Comparison of ENCODE assay signal across 1 cellular context in genomic region chr6:17907467-17908229, GRCh38.
TF ChIP-seq lines count a peak whose summit lies in the region.

No MANE protein-coding gene starts in this region.

TF ChIP-seq in K562, 482 proteins besides CTCF, POLR2A, EP300 and RAD21 (continued from another document and continues in another):
- TF ChIP-seq CLOCK (CRISPR knock-in tag; IDR thresholded peaks at IDR 0.05; ENCODE audit: borderline replicate concordance) (no peak), SRF (CRISPR knock-in tag; IDR thresholded peaks at IDR 0.05) (peak in 1 of 2 experiments; percentile 51; a peak in 1 of 4 replicates), CCAR2 (IDR thresholded peaks at IDR 0.05; ENCODE audit: low read depth, low read length) (no peak), ZNF644 (tag; IDR thresholded peaks at IDR 0.05; ENCODE audit: low read depth) (peak; percentile 94), YBX1 (IDR thresholded peaks at IDR 0.05) (peak; percentile 38; the same call in 1 of the 2 replicates), MCM7 (IDR thresholded peaks at IDR 0.05) (peak in 1 of 2 experiments; percentile 78; a peak in 1 of 4 replicates), NCOR1 (IDR thresholded peaks at IDR 0.05) (peak; percentile 84), ZNF232 (CRISPR knock-in tag; IDR thresholded peaks at IDR 0.05) (no peak), ERF (CRISPR knock-in tag; IDR thresholded peaks at IDR 0.05) (peak; percentile 42; the same call in 1 of the 2 replicates), KLF13 (tag; IDR thresholded peaks at IDR 0.05; ENCODE audit: borderline replicate concordance, low read depth) (peak; percentile 46; the same call in 1 of the 2 replicates), RB1 (IDR thresholded peaks at IDR 0.05; ENCODE audit: low read depth) (peak; percentile 48; the same call in 1 of the 2 replicates), POLR3G (IDR thresholded peaks at IDR 0.05; ENCODE audit: extremely low read depth, insufficient read length, insufficient replicate concordance) (no peak), TAF15 (IDR thresholded peaks at IDR 0.05; ENCODE audit: low read depth, low read length) (no peak), MYC (IDR thresholded peaks at IDR 0.05; ENCODE audit: low read depth, low read length) (0 out of 2 replicates have a peak, but pooled peaks have one; percentile 59), MYC (CRISPR knock-in tag; IDR thresholded peaks at IDR 0.05; ENCODE audit: borderline replicate concordance, low read depth) (peak; percentile 79; the same call in 1 of the 2 replicates), OTX1 (CRISPR knock-in tag; IDR thresholded peaks at IDR 0.05) (peak; percentile 95), CREM (IDR thresholded peaks at IDR 0.05; ENCODE audit: low read depth) (peak; percentile 82), CCNT2 (IDR thresholded peaks at IDR 0.05; ENCODE audit: borderline replicate concordance, extremely low read depth, insufficient read length, low read depth, low read length) (peak; percentile 38), SPI1 (IDR thresholded peaks at IDR 0.05; ENCODE audit: borderline replicate concordance, low read depth, low read length) (peak; percentile 93), CEBPB (tag; IDR thresholded peaks at IDR 0.05) (peak; percentile 100), ZEB2 (IDR thresholded peaks at IDR 0.05) (peak; percentile 91), MBD2 (IDR thresholded peaks at IDR 0.05; ENCODE audit: borderline replicate concordance, low read depth) (peak; percentile 68; the same call in 1 of the 2 replicates), GATAD2B (IDR thresholded peaks at IDR 0.05; ENCODE audit: borderline replicate concordance) (peak; percentile 52; the same call in 1 of the 2 replicates), PURB (CRISPR knock-in tag; IDR thresholded peaks at IDR 0.05; ENCODE audit: low read depth) (no peak), ZNF764 (CRISPR knock-in tag; IDR thresholded peaks at IDR 0.05; ENCODE audit: low read depth) (no peak; the same call in 1 of the 2 replicates), ELF1 (tag; IDR thresholded peaks at IDR 0.05) (peak; percentile 80), ZNF431 (CRISPR knock-in tag; IDR thresholded peaks at IDR 0.05) (no peak), CBX5 (IDR thresholded peaks at IDR 0.05; ENCODE audit: borderline replicate concordance, low read depth) (peak; percentile 71; the same call in 1 of the 2 replicates), ZNF133 (CRISPR knock-in tag; IDR thresholded peaks at IDR 0.05) (no peak), SOX6 (IDR thresholded peaks at IDR 0.05) (peak; percentile 83), ZNF449 (CRISPR knock-in tag; IDR thresholded peaks at IDR 0.05) (0 out of 2 replicates have a peak, but pooled peaks have one; percentile 3), ZNF655 (CRISPR knock-in tag; IDR thresholded peaks at IDR 0.05) (no peak), ZC3H11A (IDR thresholded peaks at IDR 0.05; ENCODE audit: low read depth, low read length) (0 out of 2 replicates have a peak, but pooled peaks have one; percentile 41), MEF2D (tag; conservative IDR thresholded peaks at IDR 0.05; ENCODE audit: low read depth) (peak; percentile 92), KDM1A (IDR thresholded peaks at IDR 0.05) (peak in 1 of 2 experiments; percentile 70; a peak in 3 of 4 replicates), CBX1 (IDR thresholded peaks at IDR 0.05; ENCODE audit: low read depth) (no peak), GABPB2 (CRISPR knock-in tag; conservative IDR thresholded peaks at IDR 0.05) (no peak), FOSL1 (tag; conservative IDR thresholded peaks at IDR 0.05) (peak; percentile 99), TCF3 (CRISPR knock-in tag; IDR thresholded peaks at IDR 0.05) (peak; percentile 81), MECOM (CRISPR knock-in tag; IDR thresholded peaks at IDR 0.05) (peak; percentile 52; the same call in 1 of the 2 replicates), U2AF2 (optimal IDR thresholded peaks at IDR 0.05; ENCODE audit: low read depth, low read length) (no peak), NFRKB (IDR thresholded peaks at IDR 0.05; ENCODE audit: low read depth) (peak; percentile 99), NR2F6 (CRISPR knock-in tag; IDR thresholded peaks at IDR 0.05) (no peak), ELF4 (CRISPR knock-in tag; IDR thresholded peaks at IDR 0.05) (peak; percentile 86; the same call in 1 of the 2 replicates), ZNF140 (CRISPR knock-in tag; IDR thresholded peaks at IDR 0.05) (0 out of 2 replicates have a peak, but pooled peaks have one; percentile 9), HDAC1 (IDR thresholded peaks at IDR 0.05) (peak in 1 of 2 experiments; percentile 94; a peak in 2 of 4 replicates)
- TF ChIP-seq, protein P1, sequence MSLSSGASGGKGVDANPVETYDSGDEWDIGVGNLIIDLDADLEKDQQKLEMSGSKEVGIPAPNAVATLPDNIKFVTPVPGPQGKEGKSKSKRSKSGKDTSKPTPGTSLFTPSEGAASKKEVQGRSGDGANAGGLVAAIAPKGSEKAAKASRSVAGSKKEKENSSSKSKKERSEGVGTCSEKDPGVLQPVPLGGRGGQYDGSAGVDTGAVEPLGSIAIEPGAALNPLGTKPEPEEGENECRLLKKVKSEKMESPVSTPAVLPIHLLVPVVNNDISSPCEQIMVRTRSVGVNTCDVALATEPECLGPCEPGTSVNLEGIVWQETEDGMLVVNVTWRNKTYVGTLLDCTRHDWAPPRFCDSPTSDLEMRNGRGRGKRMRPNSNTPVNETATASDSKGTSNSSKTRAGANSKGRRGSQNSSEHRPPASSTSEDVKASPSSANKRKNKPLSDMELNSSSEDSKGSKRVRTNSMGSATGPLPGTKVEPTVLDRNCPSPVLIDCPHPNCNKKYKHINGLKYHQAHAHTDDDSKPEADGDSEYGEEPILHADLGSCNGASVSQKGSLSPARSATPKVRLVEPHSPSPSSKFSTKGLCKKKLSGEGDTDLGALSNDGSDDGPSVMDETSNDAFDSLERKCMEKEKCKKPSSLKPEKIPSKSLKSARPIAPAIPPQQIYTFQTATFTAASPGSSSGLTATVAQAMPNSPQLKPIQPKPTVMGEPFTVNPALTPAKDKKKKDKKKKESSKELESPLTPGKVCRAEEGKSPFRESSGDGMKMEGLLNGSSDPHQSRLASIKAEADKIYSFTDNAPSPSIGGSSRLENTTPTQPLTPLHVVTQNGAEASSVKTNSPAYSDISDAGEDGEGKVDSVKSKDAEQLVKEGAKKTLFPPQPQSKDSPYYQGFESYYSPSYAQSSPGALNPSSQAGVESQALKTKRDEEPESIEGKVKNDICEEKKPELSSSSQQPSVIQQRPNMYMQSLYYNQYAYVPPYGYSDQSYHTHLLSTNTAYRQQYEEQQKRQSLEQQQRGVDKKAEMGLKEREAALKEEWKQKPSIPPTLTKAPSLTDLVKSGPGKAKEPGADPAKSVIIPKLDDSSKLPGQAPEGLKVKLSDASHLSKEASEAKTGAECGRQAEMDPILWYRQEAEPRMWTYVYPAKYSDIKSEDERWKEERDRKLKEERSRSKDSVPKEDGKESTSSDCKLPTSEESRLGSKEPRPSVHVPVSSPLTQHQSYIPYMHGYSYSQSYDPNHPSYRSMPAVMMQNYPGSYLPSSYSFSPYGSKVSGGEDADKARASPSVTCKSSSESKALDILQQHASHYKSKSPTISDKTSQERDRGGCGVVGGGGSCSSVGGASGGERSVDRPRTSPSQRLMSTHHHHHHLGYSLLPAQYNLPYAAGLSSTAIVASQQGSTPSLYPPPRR (CRISPR knock-in tag; IDR thresholded peaks at IDR 0.05; ENCODE audit: borderline replicate concordance), result peak; percentile 68; the same call in 1 of the 2 replicates
- TF ChIP-seq, protein P2, sequence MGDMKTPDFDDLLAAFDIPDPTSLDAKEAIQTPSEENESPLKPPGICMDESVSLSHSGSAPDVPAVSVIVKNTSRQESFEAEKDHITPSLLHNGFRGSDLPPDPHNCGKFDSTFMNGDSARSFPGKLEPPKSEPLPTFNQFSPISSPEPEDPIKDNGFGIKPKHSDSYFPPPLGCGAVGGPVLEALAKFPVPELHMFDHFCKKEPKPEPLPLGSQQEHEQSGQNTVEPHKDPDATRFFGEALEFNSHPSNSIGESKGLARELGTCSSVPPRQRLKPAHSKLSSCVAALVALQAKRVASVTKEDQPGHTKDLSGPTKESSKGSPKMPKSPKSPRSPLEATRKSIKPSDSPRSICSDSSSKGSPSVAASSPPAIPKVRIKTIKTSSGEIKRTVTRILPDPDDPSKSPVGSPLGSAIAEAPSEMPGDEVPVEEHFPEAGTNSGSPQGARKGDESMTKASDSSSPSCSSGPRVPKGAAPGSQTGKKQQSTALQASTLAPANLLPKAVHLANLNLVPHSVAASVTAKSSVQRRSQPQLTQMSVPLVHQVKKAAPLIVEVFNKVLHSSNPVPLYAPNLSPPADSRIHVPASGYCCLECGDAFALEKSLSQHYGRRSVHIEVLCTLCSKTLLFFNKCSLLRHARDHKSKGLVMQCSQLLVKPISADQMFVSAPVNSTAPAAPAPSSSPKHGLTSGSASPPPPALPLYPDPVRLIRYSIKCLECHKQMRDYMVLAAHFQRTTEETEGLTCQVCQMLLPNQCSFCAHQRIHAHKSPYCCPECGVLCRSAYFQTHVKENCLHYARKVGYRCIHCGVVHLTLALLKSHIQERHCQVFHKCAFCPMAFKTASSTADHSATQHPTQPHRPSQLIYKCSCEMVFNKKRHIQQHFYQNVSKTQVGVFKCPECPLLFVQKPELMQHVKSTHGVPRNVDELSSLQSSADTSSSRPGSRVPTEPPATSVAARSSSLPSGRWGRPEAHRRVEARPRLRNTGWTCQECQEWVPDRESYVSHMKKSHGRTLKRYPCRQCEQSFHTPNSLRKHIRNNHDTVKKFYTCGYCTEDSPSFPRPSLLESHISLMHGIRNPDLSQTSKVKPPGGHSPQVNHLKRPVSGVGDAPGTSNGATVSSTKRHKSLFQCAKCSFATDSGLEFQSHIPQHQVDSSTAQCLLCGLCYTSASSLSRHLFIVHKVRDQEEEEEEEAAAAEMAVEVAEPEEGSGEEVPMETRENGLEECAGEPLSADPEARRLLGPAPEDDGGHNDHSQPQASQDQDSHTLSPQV (IDR thresholded peaks at IDR 0.05), result peak; percentile 99
